Comparison of ENCODE assay signal across 10 cellular contexts in the genomic region with DNA sequence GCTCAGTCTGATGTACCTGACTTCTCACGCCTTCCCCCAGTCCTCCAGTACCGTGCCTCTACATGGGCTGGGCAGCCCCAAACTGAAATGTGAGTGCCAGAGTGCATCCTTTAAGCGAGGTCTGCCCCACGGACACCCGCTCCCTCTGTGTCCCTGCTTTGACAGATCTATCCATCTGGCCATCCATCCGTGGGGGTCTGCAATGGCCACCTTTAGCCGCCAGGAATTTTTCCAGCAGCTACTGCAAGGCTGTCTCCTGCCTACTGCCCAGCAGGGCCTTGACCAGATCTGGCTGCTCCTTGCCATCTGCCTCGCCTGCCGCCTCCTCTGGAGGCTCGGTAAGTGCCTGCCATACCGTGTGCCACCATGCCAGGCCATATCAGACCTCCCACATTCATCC. TPM values are rescaled to one million over a fixed set of nuclear protein-coding genes. Genes with fewer than 3 reads are reported as not detected.
DNase-seq lines count a peak whose midpoint lies in the region; ATAC-seq and TF ChIP-seq lines count a peak whose summit lies in the region.
"Had no signal": no experiment of that assay in that cellular context is flagged by ENCODE, and none has a peak within 500 bp of the region (broad histone marks: within the 10 kb centered on the region; RNA-seq: fewer than 3 reads in every experiment).

No MANE protein-coding gene starts in this region.

- no peak overlapping the region for H2BK120ac ChIP-seq in neuronal stem cell (ENCODE audit: low read depth, low read length)

- H3K4me1 ChIP-seq in CD4-positive, CD25-positive, alpha-beta regulatory T cell (ENCODE audit: control insufficient read depth, insufficient read depth, low read length, poor library complexity, severe bottlenecking) = peaks cover 6% of the 10 kb centered on the region
- peaks cover 3% of the 10 kb centered on the region for H3K4me1 ChIP-seq in OCI-LY1 (ENCODE audit: insufficient read depth, low read length, severe bottlenecking)
- H3K4me1 ChIP-seq in endodermal cell (ENCODE audit: control insufficient read depth, insufficient read depth, low read length) = no peaks in the 10 kb centered on the region
- H3K4me1 ChIP-seq in neuronal stem cell (ENCODE audit: control insufficient read depth in 2 of 2, insufficient read depth in 1 of 2, low read depth in 1 of 2, low read length in 2 of 2) = peaks cover 4% of the 10 kb centered on the region in 2 donors

- H3K79me1 ChIP-seq in neuronal stem cell (ENCODE audit: low read depth, low read length) = no peaks in the 10 kb centered on the region

- no peak overlapping the region for H3K18ac ChIP-seq in neuronal stem cell (ENCODE audit: low read length)

- H4K8ac ChIP-seq in neuronal stem cell (ENCODE audit: low read depth, low read length) = no peak overlapping the region

- H3K14ac ChIP-seq in neuronal stem cell (ENCODE audit: low read length) = no peak overlapping the region

- no peaks in the 10 kb centered on the region for H3K9me2 ChIP-seq in OCI-LY1 (ENCODE audit: low read depth, low read length)

- H3K9ac ChIP-seq in OCI-LY1 (ENCODE audit: low read length) (no peak overlapping the region), endodermal cell (ENCODE audit: extremely low read depth, low read length, poor library complexity, severe bottlenecking) (peak overlapping the region; percentile 6), neuronal stem cell (ENCODE audit: low read depth, low read length, poor library complexity) (peak overlapping the region; percentile 70)

- H3K4ac ChIP-seq in neuronal stem cell (ENCODE audit: low read length) = no peak overlapping the region

- TF ChIP-seq CTCF in OCI-LY1 (IDR thresholded peaks at IDR 0.05; ENCODE audit: low read length) = no peak
- TF ChIP-seq CTCF in endodermal cell (conservative IDR thresholded peaks at IDR 0.05) = peak; percentile 8

- peaks cover 5 to 31% (median 10%) of the 10 kb centered on the region in 4 donors for H3K4me1 Mint-ChIP-seq in CD4-positive, CD25-positive, alpha-beta regulatory T cell
- H3K4me1 Mint-ChIP-seq in endodermal cell = peaks cover 8% of the 10 kb centered on the region

- H3K27ac ChIP-seq in CD4-positive, CD25-positive, alpha-beta regulatory T cell (ENCODE audit: insufficient read depth, low read length, poor library complexity, severe bottlenecking) = peak overlapping the region; percentile 68
- no peak overlapping the region for H3K27ac ChIP-seq in OCI-LY1 (ENCODE audit: low read depth, low read length, poor library complexity, severe bottlenecking)
- H3K27ac ChIP-seq in endodermal cell (ENCODE audit: low read depth, low read length) = no peak overlapping the region
- no peak overlapping the region for H3K27ac ChIP-seq in neuronal stem cell (replicated peaks; ENCODE audit: low read length)

- peak overlapping the region in 2 of 3 donors; percentile 96 for H3K27ac Mint-ChIP-seq in CD4-positive, CD25-positive, alpha-beta regulatory T cell
- H3K27ac Mint-ChIP-seq in endodermal cell = no peak overlapping the region

- H2BK15ac ChIP-seq in neuronal stem cell (ENCODE audit: low read length) = no peak overlapping the region

- H2AFZ ChIP-seq in OCI-LY1 (ENCODE audit: low read length) (no peak overlapping the region), neuronal stem cell (ENCODE audit: low read length) (peak overlapping the region; percentile 95)

- no peak overlapping the region for H4K91ac ChIP-seq in neuronal stem cell (ENCODE audit: low read depth, low read length, poor library complexity)

- H3K27me3 Mint-ChIP-seq in CD4-positive, CD25-positive, alpha-beta regulatory T cell = no peaks in the 10 kb centered on the region
- no peaks in the 10 kb centered on the region for H3K27me3 Mint-ChIP-seq in endodermal cell (ENCODE audit: insufficient read depth)

- no peaks in the 10 kb centered on the region for H3F3A ChIP-seq in OCI-LY1 (ENCODE audit: insufficient read depth, low read length)

- no peak for ATAC-seq in CD4-positive, CD25-positive, alpha-beta regulatory T cell (ENCODE audit: low read depth in 2 of 2)
- ATAC-seq in GM18873 (IDR thresholded peaks at IDR 0.05; ENCODE audit: low FRiP score, unreplicated experiment) (no peak), HG03025 (IDR thresholded peaks at IDR 0.05; ENCODE audit: low FRiP score, unreplicated experiment) (no peak)

- no peaks in the 10 kb centered on the region for H3K27me3 ChIP-seq in CD4-positive, CD25-positive, alpha-beta regulatory T cell (ENCODE audit: control insufficient read depth, insufficient read depth, low read length)
- H3K27me3 ChIP-seq in OCI-LY1 (ENCODE audit: insufficient read depth, low read length) (no peaks in the 10 kb centered on the region), endodermal cell (ENCODE audit: control insufficient read depth, insufficient read depth, low read length, poor library complexity, severe bottlenecking) (no peaks in the 10 kb centered on the region), neuronal stem cell (ENCODE audit: control insufficient read depth in 3 of 3, insufficient read depth in 3 of 3, low read depth in 1 of 3, low read length in 3 of 3) (no peaks in the 10 kb centered on the region)

- H3K79me2 ChIP-seq in OCI-LY1 (ENCODE audit: insufficient read depth, low read length) = no peaks in the 10 kb centered on the region

- peak overlapping the region; percentile 90 to 97 (median 92) for H3K4me3 Mint-ChIP-seq in CD4-positive, CD25-positive, alpha-beta regulatory T cell
- peak overlapping the region; percentile 77 for H3K4me3 Mint-ChIP-seq in endodermal cell

- no peaks in the 10 kb centered on the region for H3K9me3 ChIP-seq in CD4-positive, CD25-positive, alpha-beta regulatory T cell (ENCODE audit: control insufficient read depth in 2 of 2, low read length in 2 of 2)
- H3K9me3 ChIP-seq in OCI-LY1 (ENCODE audit: low read length) (no peaks in the 10 kb centered on the region), endodermal cell (ENCODE audit: control insufficient read depth, low read length) (no peaks in the 10 kb centered on the region), neuronal stem cell (replicated peaks in 1 of 2; ENCODE audit: control insufficient read depth in 2 of 2, insufficient read depth in 1 of 2, low read depth in 1 of 2, low read length in 2 of 2) (no peaks in the 10 kb centered on the region)

- peak in 1 of 3 donors; percentile 10 for DNase-seq in CD4-positive, CD25-positive, alpha-beta regulatory T cell
- no peak for DNase-seq in endodermal cell
- DNase-seq in neuronal stem cell (ENCODE audit: low spot score) = no peak
- DNase-seq in posterior vena cava (ENCODE audit: low spot score) = no peak
- DNase-seq in NCI-H82 treated with DMSO at 0.1 percent for 48 hours (lab: John Stamatoyannopoulos, UW; ENCODE audit: unreplicated experiment) = no peak
- DNase-seq: cerebellar nuclear complex, NCI-H1092 had no signal

- no peaks in the 10 kb centered on the region for H3K9me3 Mint-ChIP-seq in CD4-positive, CD25-positive, alpha-beta regulatory T cell
- peaks cover 61% of the 10 kb centered on the region for H3K9me3 Mint-ChIP-seq in endodermal cell

- H2BK5ac ChIP-seq in neuronal stem cell (ENCODE audit: low read length) = no peak overlapping the region

- 50 to 71% methylated on average over 1 to 11 of the region's 11 CpGs for WGBS in endodermal cell (ENCODE audit: insufficient coverage in 1 of 2, insufficient read length in 1 of 2), 2 experiments
- no CpG with 5 or more reads among the region's 11 CpGs for WGBS in neuronal stem cell (ENCODE audit: extremely low coverage in 2 of 2, insufficient read length in 2 of 2, insufficient replicate concordance in 1 of 2), 2 donors

- H3K23ac ChIP-seq in neuronal stem cell (ENCODE audit: low read depth, low read length, poor library complexity) = no peak overlapping the region

- peaks cover 7% of the 10 kb centered on the region for H3K36me3 Mint-ChIP-seq in CD4-positive, CD25-positive, alpha-beta regulatory T cell
- peaks cover 18% of the 10 kb centered on the region for H3K36me3 Mint-ChIP-seq in endodermal cell (ENCODE audit: low read depth)

- no peaks in the 10 kb centered on the region for H3K36me3 ChIP-seq in CD4-positive, CD25-positive, alpha-beta regulatory T cell (ENCODE audit: control insufficient read depth, insufficient read depth, low read length)
- H3K36me3 ChIP-seq in OCI-LY1 (ENCODE audit: insufficient read depth, low read length) (no peaks in the 10 kb centered on the region), endodermal cell (ENCODE audit: control insufficient read depth, insufficient read depth, low read length) (peaks cover 34% of the 10 kb centered on the region), neuronal stem cell (replicated peaks in 1 of 2; ENCODE audit: control insufficient read depth in 2 of 2, insufficient read depth in 2 of 2, low read length in 2 of 2) (peaks cover 1 to 3% of the 10 kb centered on the region in 2 donors)

- no peak overlapping the region for H2BK12ac ChIP-seq in neuronal stem cell (ENCODE audit: low read length)

- intact Hi-C loops in posterior vena cava (cut with DNase I) = loop anchor here in 1 of 2 donors (5.0 kb wide), 1 partner anchor 1982 kb away; no protein-coding TSS in a partner anchor

- peak overlapping the region; percentile 61 for H3K4me3 ChIP-seq in CD4-positive, CD25-positive, alpha-beta regulatory T cell (ENCODE audit: low read depth, low read length)
- H3K4me3 ChIP-seq in OCI-LY1 (ENCODE audit: low read depth, low read length, poor library complexity, severe bottlenecking) = no peak overlapping the region
- peak overlapping the region; percentile 80 for H3K4me3 ChIP-seq in endodermal cell (ENCODE audit: low read length)
- H3K4me3 ChIP-seq in neuronal stem cell (ENCODE audit: low read length in 2 of 2) = peak overlapping the region; percentile 75 to 90

- no peaks in the 10 kb centered on the region for H4K20me1 ChIP-seq in OCI-LY1 (ENCODE audit: insufficient read depth, low read length)

- no peak overlapping the region for H2AK5ac ChIP-seq in neuronal stem cell (ENCODE audit: low read depth, low read length)

- H3K4me2 ChIP-seq in OCI-LY1 (ENCODE audit: low read length) (peak overlapping the region; percentile 79; the same call in 1 of the 2 replicates), neuronal stem cell (ENCODE audit: insufficient read depth, low read length, poor library complexity, severe bottlenecking) (peak overlapping the region; percentile 62)

RNA-seq across cellular contexts. Expression of gene PORCN, which starts 0.8 kb away (rescaled TPM):
- 18.5 TPM for total RNA-seq in CD4-positive, CD25-positive, alpha-beta regulatory T cell
- 10 to 100 TPM in 1 of 4 donors, 1 to 10 TPM in 3; 8.1 to 11.9 (median 9.4) TPM for polyA plus RNA-seq in CD4-positive, CD25-positive, alpha-beta regulatory T cell
- 10 to 100 TPM; 51.1 to 54.4 TPM for total RNA-seq in endodermal cell
- 40.1 TPM for polyA plus RNA-seq in endodermal cell (2013, experiment 1 of 2)
- 45.9 TPM for polyA plus RNA-seq in endodermal cell (2013, experiment 2 of 2)
- 12.1 TPM for polyA plus RNA-seq in neuronal stem cell (2013, experiment 1 of 2)
- polyA plus RNA-seq in neuronal stem cell (2013, experiment 2 of 2) = 11.9 TPM
- total RNA-seq in posterior vena cava = 10 to 100 TPM in 1 of 2 donors, 1 to 10 TPM in 1; 8.7 to 12.1 TPM

RNA-seq across cellular contexts. Expression of gene EBP, which starts 12.0 kb away (rescaled TPM):
- 56.8 TPM for total RNA-seq in CD4-positive, CD25-positive, alpha-beta regulatory T cell
- 100 to 1,000 TPM in 3 of 4 donors, 10 to 100 TPM in 1; 88.4 to 126 (median 109) TPM for polyA plus RNA-seq in CD4-positive, CD25-positive, alpha-beta regulatory T cell
- total RNA-seq in endodermal cell (100 to 1,000 TPM; 105 to 119 TPM), posterior vena cava (10 to 100 TPM; 15.0 to 22.1 TPM)
- 155 TPM for polyA plus RNA-seq in endodermal cell (2013, experiment 1 of 2)
- polyA plus RNA-seq in endodermal cell (2013, experiment 2 of 2) = 164 TPM
- 106 TPM for polyA plus RNA-seq in neuronal stem cell (2013, experiment 1 of 2)
- polyA plus RNA-seq in neuronal stem cell (2013, experiment 2 of 2) = 101 TPM

RNA-seq across cellular contexts. Expression of gene TBC1D25, which starts 29.9 kb away (rescaled TPM):
- total RNA-seq in CD4-positive, CD25-positive, alpha-beta regulatory T cell = 32.5 TPM
- 10 to 100 TPM; 14.9 to 18.3 (median 16.9) TPM for polyA plus RNA-seq in CD4-positive, CD25-positive, alpha-beta regulatory T cell
- total RNA-seq in endodermal cell (1 to 10 TPM; 7.0 to 7.6 TPM), posterior vena cava (10 to 100 TPM; 13.0 to 15.0 TPM)
- polyA plus RNA-seq in endodermal cell (2013, experiment 1 of 2) = 7.3 TPM
- 6.5 TPM for polyA plus RNA-seq in endodermal cell (2013, experiment 2 of 2)
- 5.8 TPM for polyA plus RNA-seq in neuronal stem cell (2013, experiment 1 of 2)
- 5.4 TPM for polyA plus RNA-seq in neuronal stem cell (2013, experiment 2 of 2)

RNA-seq across cellular contexts. Expression of gene FTSJ1, which starts 33.6 kb away (rescaled TPM):
- total RNA-seq in CD4-positive, CD25-positive, alpha-beta regulatory T cell = 64.5 TPM
- 10 to 100 TPM; 57.9 to 73.1 (median 64.4) TPM for polyA plus RNA-seq in CD4-positive, CD25-positive, alpha-beta regulatory T cell
- total RNA-seq in endodermal cell = 10 to 100 TPM; 47.3 to 54.3 TPM
- 46.1 TPM for polyA plus RNA-seq in endodermal cell (2013, experiment 1 of 2)
- polyA plus RNA-seq in endodermal cell (2013, experiment 2 of 2) = 43.6 TPM
- polyA plus RNA-seq in neuronal stem cell (2013, experiment 1 of 2) = 30.5 TPM
- polyA plus RNA-seq in neuronal stem cell (2013, experiment 2 of 2) = 30.8 TPM
- total RNA-seq in posterior vena cava = 10 to 100 TPM; 30.3 to 37.2 TPM

RNA-seq across cellular contexts. Expression of gene SLC38A5, which starts 39.6 kb away (rescaled TPM):
- total RNA-seq in CD4-positive, CD25-positive, alpha-beta regulatory T cell = 23.3 TPM
- polyA plus RNA-seq in CD4-positive, CD25-positive, alpha-beta regulatory T cell = 10 to 100 TPM; 12.9 to 23.7 (median 19.3) TPM
- total RNA-seq in endodermal cell = 10 to 100 TPM; 22.4 to 40.7 TPM
- polyA plus RNA-seq in endodermal cell (2013, experiment 1 of 2) = 23.3 TPM
- 26.2 TPM for polyA plus RNA-seq in endodermal cell (2013, experiment 2 of 2)
- 3.7 TPM for polyA plus RNA-seq in neuronal stem cell (2013, experiment 1 of 2)
- 4.0 TPM for polyA plus RNA-seq in neuronal stem cell (2013, experiment 2 of 2)
- 10 to 100 TPM in 1 of 2 donors, 1 to 10 TPM in 1; 9.2 to 11.2 TPM for total RNA-seq in posterior vena cava
